In the genomic region with DNA sequence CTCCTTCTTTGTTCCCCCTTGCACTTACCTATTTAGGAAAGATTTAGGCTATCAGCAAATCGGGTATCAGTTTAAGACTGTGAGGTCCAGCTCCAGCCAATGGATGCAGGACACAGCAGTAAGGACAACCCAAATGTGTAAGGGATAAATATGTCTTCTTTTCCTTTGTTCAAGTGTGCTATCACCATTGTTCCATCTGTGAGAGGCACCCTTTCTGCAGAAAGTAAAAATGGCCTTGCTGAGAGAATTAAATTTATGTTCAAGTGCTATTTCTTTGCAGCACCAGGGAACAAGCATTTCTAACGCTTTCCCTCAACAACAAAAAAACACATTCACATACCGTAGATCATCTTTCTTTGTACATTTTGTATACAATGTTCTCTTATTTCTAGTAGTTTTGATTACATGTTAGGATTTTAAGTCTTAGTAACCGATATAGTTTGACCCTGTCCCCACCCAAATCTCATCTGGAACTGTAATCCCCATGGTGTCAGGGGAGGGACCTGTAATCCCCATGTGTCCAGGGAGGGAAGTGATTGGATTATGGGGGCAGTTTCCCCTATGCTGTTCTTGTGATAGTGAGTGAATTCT, we compare ENCODE assay signal across 8 cellular contexts. TPM values are rescaled to one million over a fixed set of nuclear protein-coding genes. Genes with fewer than 3 reads are reported as not detected.
"Had no signal": no experiment of that assay in that cellular context is flagged by ENCODE, and none has a peak within 500 bp of the region (broad histone marks: within the 10 kb centered on the region; RNA-seq: fewer than 3 reads in every experiment).

No MANE protein-coding gene starts in this region.

RNA-seq across cellular contexts. Expression of a gene that starts 49.3 kb away (rescaled TPM):
- total RNA-seq: M059J, NCI-H460, OCI-LY7, PC-9, Right ventricle myocardium inferior, RPMI7951, SJCRH30, SK-MEL-5 had no signal
